9 cellular contexts compared by ENCODE assay signal in the genomic region with DNA sequence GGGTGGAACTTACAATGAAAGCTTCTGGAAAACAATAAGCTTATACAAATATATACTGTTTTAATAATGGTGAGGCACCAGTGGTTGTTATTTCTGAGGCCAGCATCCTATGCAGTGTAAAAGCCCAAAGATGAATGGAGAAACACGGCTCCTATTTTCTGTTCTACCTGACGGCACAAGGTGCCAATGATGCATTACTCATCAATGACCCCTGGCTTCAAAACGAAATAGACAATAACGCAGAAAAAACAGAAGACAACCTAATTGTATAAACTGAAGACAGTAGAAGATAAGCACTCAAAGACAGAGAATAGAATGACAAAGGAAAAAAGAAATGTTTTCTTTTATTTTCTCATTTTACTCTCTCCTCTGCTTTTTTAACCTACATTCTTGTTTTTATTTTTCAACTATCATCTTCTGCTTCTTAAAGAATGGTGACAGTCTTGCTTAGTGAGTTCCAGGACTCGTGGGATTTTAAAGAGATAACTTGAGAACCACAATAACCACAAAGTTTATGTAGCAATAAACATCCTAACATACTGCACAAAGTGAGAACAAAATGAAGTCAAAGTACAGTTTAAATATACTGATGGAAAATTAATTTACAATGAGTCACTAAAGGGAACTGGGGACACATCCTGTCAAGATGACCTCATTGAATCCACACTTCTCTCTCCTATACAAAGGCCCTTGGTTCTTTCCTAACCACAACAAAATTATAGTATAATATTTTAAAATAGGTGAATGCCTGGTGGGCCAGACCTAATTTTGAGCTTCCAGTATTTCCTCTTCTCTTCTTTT.
DNase-seq lines count a peak whose midpoint lies in the region; ATAC-seq and TF ChIP-seq lines count a peak whose summit lies in the region.
"Had no signal": no experiment of that assay in that cellular context is flagged by ENCODE, and none has a peak within 500 bp of the region (broad histone marks: within the 10 kb centered on the region; RNA-seq: fewer than 3 reads in every experiment).

No MANE protein-coding gene starts in this region.

- H3K27me3 Mint-ChIP-seq in naive thymus-derived CD4-positive, alpha-beta T cell, result peaks cover 0 to 2% (median 0%) of the 10 kb centered on the region in 5 donors
- peaks cover 8% of the 10 kb centered on the region for H3K27me3 Mint-ChIP-seq in progenitor cell of endocrine pancreas

- H3K4me3 ChIP-seq in cardiac fibroblast (replicated peaks in 1 of 2; ENCODE audit: low read depth in 2 of 2, low read length in 2 of 2) (no peak overlapping the region), thyroid gland (replicated peaks in 1 of 3) (no peak overlapping the region)
- no peak overlapping the region for H3K4me3 ChIP-seq in naive thymus-derived CD4-positive, alpha-beta T cell (ENCODE audit: low read length)

- TF ChIP-seq CTCF in cardiac fibroblast (IDR thresholded peaks at IDR 0.05; ENCODE audit: low read depth, low read length) (no peak), thyroid gland (IDR thresholded peaks at IDR 0.05) (no peak), progenitor cell of endocrine pancreas (IDR thresholded peaks at IDR 0.05; ENCODE audit: unreplicated experiment) (no peak)

- peak overlapping the region in 6 of 9 donors; percentile 13 to 68 (median 24) for H3K27ac Mint-ChIP-seq in naive thymus-derived CD4-positive, alpha-beta T cell
- H3K27ac Mint-ChIP-seq in progenitor cell of endocrine pancreas, result no peak overlapping the region

- no peaks in the 10 kb centered on the region for H3K27me3 ChIP-seq in naive thymus-derived CD4-positive, alpha-beta T cell (ENCODE audit: control insufficient read depth in 2 of 2, insufficient read depth in 2 of 2, low read length in 2 of 2)
- no peaks in the 10 kb centered on the region for H3K27me3 ChIP-seq in thyroid gland

- H3K36me3 Mint-ChIP-seq in naive thymus-derived CD4-positive, alpha-beta T cell, result no peaks in the 10 kb centered on the region
- no peaks in the 10 kb centered on the region for H3K36me3 Mint-ChIP-seq in progenitor cell of endocrine pancreas (ENCODE audit: insufficient read depth)

- no peaks in the 10 kb centered on the region for H3K9me3 Mint-ChIP-seq in naive thymus-derived CD4-positive, alpha-beta T cell
- no peaks in the 10 kb centered on the region for H3K9me3 Mint-ChIP-seq in progenitor cell of endocrine pancreas (ENCODE audit: low read depth)

- H3K4me1 Mint-ChIP-seq in naive thymus-derived CD4-positive, alpha-beta T cell, result peaks cover 7 to 60% (median 46%) of the 10 kb centered on the region in 7 donors
- H3K4me1 Mint-ChIP-seq in progenitor cell of endocrine pancreas (ENCODE audit: low read depth), result no peaks in the 10 kb centered on the region

- no peak for TF ChIP-seq POLR2A in thyroid gland (IDR thresholded peaks at IDR 0.05)

- intact Hi-C loops in naive thymus-derived CD4-positive, alpha-beta T cell (cut with micrococcal nuclease), result loop anchor here (1.0 to 5.0 kb wide), 5 partner anchors 8 to 467 kb away; a partner anchor contains a TSS
- intact Hi-C loops in thyroid gland (cut with DNase I), result no loop called here

- CTCF ChIA-PET in naive thymus-derived CD4-positive, alpha-beta T cell (lab: Charles Lee), result interaction anchor here (0.6 to 2.1 kb wide), 4 partner anchors 9 to 51 kb away, joined by 3 to 5 read pairs (median 4); no protein-coding TSS in a partner anchor

- POLR2A ChIA-PET in naive thymus-derived CD4-positive, alpha-beta T cell (lab: Charles Lee), result interaction anchor here (0.5 kb wide), 1 partner anchor 34 kb away, joined by 3 read pairs; no protein-coding TSS in a partner anchor

- H3K4me1 ChIP-seq in naive thymus-derived CD4-positive, alpha-beta T cell (ENCODE audit: control insufficient read depth in 2 of 2, insufficient read depth in 2 of 2, low read length in 2 of 2), result peaks cover 0 to 20% of the 10 kb centered on the region in 2 donors
- H3K4me1 ChIP-seq in thyroid gland, result no peaks in the 10 kb centered on the region

- DNase-seq in EH (ENCODE audit: low read depth) (peak; percentile 93), NOMO-1 treated with dmso at 0.1 percent for 144 hours (lab: John Stamatoyannopoulos, UW; ENCODE audit: unreplicated experiment) (peak; percentile 67), cardiac fibroblast (ENCODE audit: low read depth in 2 of 2) (peak; percentile 90 to 97), retina (no peak), thyroid gland (no peak), NCI-H82 (lab: John Stamatoyannopoulos, UW) (no peak), progenitor cell of endocrine pancreas (ENCODE audit: low spot score, unreplicated experiment) (no peak)
- peak in 3 of 9 donors; percentile 6 to 36 (median 15) for DNase-seq in naive thymus-derived CD4-positive, alpha-beta T cell
- DNase-seq: right cardiac atrium had no signal

- whole genome bisulfite sequencing in thyroid gland, 2 donors, result 66 to 67% methylated on average over 5 of the region's 5 CpGs

- peak; percentile 65 for ATAC-seq in naive thymus-derived CD4-positive, alpha-beta T cell

- peak overlapping the region in 5 of 10 donors; percentile 6 to 56 (median 36) for H3K4me3 Mint-ChIP-seq in naive thymus-derived CD4-positive, alpha-beta T cell
- no peak overlapping the region for H3K4me3 Mint-ChIP-seq in progenitor cell of endocrine pancreas (ENCODE audit: low read depth)

- no peak overlapping the region for H3K27ac ChIP-seq in naive thymus-derived CD4-positive, alpha-beta T cell (ENCODE audit: low read depth, low read length)
- no peak overlapping the region for H3K27ac ChIP-seq in thyroid gland

- no peaks in the 10 kb centered on the region for H3K36me3 ChIP-seq in naive thymus-derived CD4-positive, alpha-beta T cell (ENCODE audit: control insufficient read depth in 2 of 3, insufficient read depth in 3 of 3, low read length in 3 of 3)
- H3K36me3 ChIP-seq in thyroid gland, result no peaks in the 10 kb centered on the region

- no peaks in the 10 kb centered on the region for H3K9me3 ChIP-seq in naive thymus-derived CD4-positive, alpha-beta T cell (ENCODE audit: control insufficient read depth in 2 of 3, low read length in 3 of 3)
- no peaks in the 10 kb centered on the region for H3K9me3 ChIP-seq in thyroid gland

Comparison
In these comparisons a context has a peak if more than half of its experiments do, and no peak if none do; other contexts are left out.
1. DNase-seq: peak in EH (single experiment), NOMO-1 treated with dmso at 0.1 percent for 144 hours (single experiment) and cardiac fibroblast (2 of 2); none in retina (single experiment), thyroid gland (0 of 2), NCI-H82 (single experiment) and progenitor cell of endocrine pancreas (single experiment).